Comparison of ENCODE assay signal across 24 cellular contexts in the genomic region with DNA sequence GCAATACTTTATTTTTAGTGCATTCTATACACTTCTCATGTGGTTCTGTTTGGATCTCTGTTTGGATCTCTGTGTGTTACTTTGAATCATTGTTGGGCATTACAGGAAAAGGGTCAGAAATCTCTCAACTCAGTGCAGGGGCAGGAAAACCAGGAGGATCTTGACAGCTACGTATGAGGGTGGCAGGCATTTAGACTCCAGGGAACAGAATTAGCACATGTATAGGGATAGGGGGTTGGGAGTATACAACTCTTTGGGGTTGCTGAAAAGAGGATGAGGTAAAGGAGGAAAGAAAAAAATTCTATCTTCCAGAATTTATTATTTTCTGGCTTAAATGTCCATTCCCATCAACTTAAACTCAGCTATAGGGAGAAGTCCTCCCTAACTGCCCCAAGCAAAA.
"Had no signal": no experiment of that assay in that cellular context is flagged by ENCODE, and none has a peak within 500 bp of the region (broad histone marks: within the 10 kb centered on the region; RNA-seq: fewer than 3 reads in every experiment).

No MANE protein-coding gene starts in this region.

- H3K36me3 Mint-ChIP-seq: mesothelial cell of epicardium had no signal

- H3K4me3 ChIP-seq: esophagus squamous epithelium, gastroesophageal sphincter, left ventricle myocardium inferior, lower lobe of right lung, spleen, testis, tibial nerve had no signal

- DNase-seq: effector memory CD8-positive, alpha-beta T cell; esophagus squamous epithelium; foreskin fibroblast; glutamatergic neuron; kidney; left cardiac atrium; left ventricle myocardium inferior; lower lobe of right lung; nephron progenitor cell; posterior cingulate gyrus; spleen; stimulated activated CD4-positive, alpha-beta T cell treated with anti-CD3 and anti-CD28 coated beads, Interleukin-15, amount 100 ng/mL, for 24 hours; stimulated activated CD4-positive, alpha-beta T cell treated with anti-CD3 and anti-CD28 coated beads, Interleukin-1b, Interleukin-23, amount 100 ng/mL, for 48 hours; stimulated activated CD4-positive, alpha-beta T cell treated with anti-CD3 and anti-CD28 coated beads, Interleukin-4, amount 100 ng/mL, for 4 hours; stimulated activated naive B cell treated with anti-CD40 and anti-IgM and Interleukin-4, amounts not matched to agents 10 μg/mL and 1 μg/mL and 100 μg/mL, for 72 hours; stimulated activated naive CD8-positive, alpha-beta T cell treated with anti-CD3 and anti-CD28 coated beads, Interleukin-15, amount 100 ng/mL, for 72 hours; testis had no signal

- H3K27ac Mint-ChIP-seq: effector memory CD8-positive, alpha-beta T cell; memory B cell; mesothelial cell of epicardium; nephron progenitor cell; stimulated activated naive B cell treated with anti-CD40 and anti-IgM and Interleukin-4, amounts not matched to agents 10 μg/mL and 1 μg/mL and 100 μg/mL, for 72 hours; stimulated activated naive CD8-positive, alpha-beta T cell treated with anti-CD3 and anti-CD28 coated beads, Interleukin-15, amount 100 ng/mL, for 72 hours had no signal

- H3K36me3 ChIP-seq: esophagus squamous epithelium, gastroesophageal sphincter, left ventricle myocardium inferior, lower lobe of right lung, neutrophil, spleen, tibial nerve had no signal

- H3K9me3 ChIP-seq: lower lobe of right lung, neutrophil, testis had no signal

- ATAC-seq: effector memory CD8-positive, alpha-beta T cell; gastroesophageal sphincter; left cardiac atrium; lower lobe of right lung; sciatic nerve; stimulated activated naive B cell treated with anti-CD40 and anti-IgM and Interleukin-4, amounts not matched to agents 10 μg/mL and 1 μg/mL and 100 μg/mL, for 72 hours; stimulated activated naive CD8-positive, alpha-beta T cell treated with anti-CD3 and anti-CD28 coated beads, Interleukin-15, amount 100 ng/mL, for 72 hours had no signal

- H3K4me3 Mint-ChIP-seq: effector memory CD8-positive, alpha-beta T cell; memory B cell; mesothelial cell of epicardium; nephron progenitor cell; stimulated activated naive B cell treated with anti-CD40 and anti-IgM and Interleukin-4, amounts not matched to agents 10 μg/mL and 1 μg/mL and 100 μg/mL, for 72 hours; stimulated activated naive CD8-positive, alpha-beta T cell treated with anti-CD3 and anti-CD28 coated beads, Interleukin-15, amount 100 ng/mL, for 72 hours had no signal

- H3K27me3 Mint-ChIP-seq: stimulated activated naive CD8-positive, alpha-beta T cell treated with anti-CD3 and anti-CD28 coated beads, Interleukin-15, amount 100 ng/mL, for 72 hours had no signal

- H3K27me3 ChIP-seq: testis had no signal

- H3K27ac ChIP-seq: epithelial cell of prostate, esophagus squamous epithelium, gastroesophageal sphincter, left ventricle myocardium inferior, lower lobe of right lung, neutrophil, spleen, testis, tibial nerve had no signal

- H3K4me1 ChIP-seq: esophagus squamous epithelium, gastroesophageal sphincter, left ventricle myocardium inferior, lower lobe of right lung, testis had no signal
